Comparison of ENCODE assay signal across 14 cellular contexts in the genomic region with DNA sequence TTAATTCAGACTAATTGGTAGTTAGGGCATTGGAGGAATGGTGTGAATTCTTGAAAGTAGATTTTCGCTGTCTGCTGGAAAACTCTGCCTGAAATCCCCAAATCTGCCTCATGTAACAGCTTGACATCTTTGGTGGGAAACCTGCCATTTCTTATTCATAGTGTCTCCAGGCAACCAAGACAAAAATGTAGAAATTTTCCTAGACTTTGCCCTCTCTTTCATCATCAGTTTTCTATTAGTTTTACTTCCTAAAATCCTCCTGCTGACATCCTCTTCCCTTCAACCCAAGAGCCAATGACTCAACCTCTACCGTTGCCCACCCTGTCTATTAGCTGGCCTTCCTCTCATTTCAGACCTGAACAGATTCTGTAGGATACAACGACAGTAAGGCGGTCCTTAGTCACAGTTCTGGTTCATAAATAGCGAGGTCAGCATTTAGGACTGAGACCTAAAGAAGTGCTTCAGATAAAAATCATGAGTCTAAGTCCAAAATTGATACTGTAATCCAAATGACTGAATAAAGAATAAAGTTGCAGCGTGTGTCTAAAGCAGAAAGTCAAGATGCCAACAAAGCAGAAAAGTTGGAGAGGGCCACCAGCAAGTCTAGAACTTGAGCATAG.
DNase-seq lines count a peak whose midpoint lies in the region; ATAC-seq lines count a peak whose summit lies in the region.
"Had no signal": no experiment of that assay in that cellular context is flagged by ENCODE, and none has a peak within 500 bp of the region (broad histone marks: within the 10 kb centered on the region; RNA-seq: fewer than 3 reads in every experiment).

No MANE protein-coding gene starts in this region.

- H3K36me3 ChIP-seq in adipocyte (ENCODE audit: control insufficient read depth, insufficient read depth, low read length, severe bottlenecking) (no peaks in the 10 kb centered on the region), aorta (ENCODE audit: control insufficient read depth in 1 of 2, insufficient read depth in 2 of 2, low read length in 1 of 2) (no peaks in the 10 kb centered on the region)
- H3K36me3 ChIP-seq: spleen had no signal

- DNase-seq in Right ventricle myocardium inferior (ENCODE audit: missing footprints), result no peak
- DNase-seq in cardiac septum (ENCODE audit: low spot score), result no peak
- peak; percentile 88 for DNase-seq in adipocyte (ENCODE audit: low read depth)
- peak in 1 of 3 donors; percentile 10 for DNase-seq in right cardiac atrium
- DNase-seq in aorta, result no peak
- DNase-seq in NCI-H226, result no peak
- no peak for DNase-seq in effector CD4-positive, alpha-beta T cell
- no peak for DNase-seq in NCI-H2227 (lab: John Stamatoyannopoulos, UW; ENCODE audit: unreplicated experiment)
- DNase-seq: activated CD4-positive, alpha-beta T cell treated with anti-CD3 and anti-CD28 coated beads, Interleukin-2, amount 10 ng/mL, durations not matched to agents 24 days and 14 days; activated effector memory CD4-positive, alpha-beta T cell treated with anti-CD3 and anti-CD28 coated beads, Interleukin-2, amount 50 U/mL, for 16 hours; H9; NCI-H526; spleen had no signal

- no peak overlapping the region for H3K27ac ChIP-seq in right cardiac atrium (ENCODE audit: low read length)
- H3K27ac ChIP-seq in aorta (ENCODE audit: low read depth in 1 of 2, low read length in 2 of 2), result no peak overlapping the region
- H3K27ac ChIP-seq: coronary artery, spleen had no signal

- peak overlapping the region; percentile 62 for H3K9ac ChIP-seq in adipocyte (ENCODE audit: low read length)

- H3K27me3 ChIP-seq in adipocyte (replicated peaks; ENCODE audit: control insufficient read depth, insufficient read depth, low read length), result no peaks in the 10 kb centered on the region
- H3K27me3 ChIP-seq in right cardiac atrium (ENCODE audit: control insufficient read depth, insufficient read depth), result no peaks in the 10 kb centered on the region
- H3K27me3 ChIP-seq in aorta (ENCODE audit: control insufficient read depth in 1 of 2, insufficient read depth in 2 of 2, low read length in 1 of 2), result no peaks in the 10 kb centered on the region
- H3K27me3 ChIP-seq: spleen had no signal

- H3K9me3 ChIP-seq in adipocyte (ENCODE audit: control insufficient read depth, low read length), result no peaks in the 10 kb centered on the region
- H3K9me3 ChIP-seq in right cardiac atrium (ENCODE audit: control insufficient read depth, low read length), result no peaks in the 10 kb centered on the region
- H3K9me3 ChIP-seq in aorta (ENCODE audit: control insufficient read depth, low read length), result no peaks in the 10 kb centered on the region
- H3K9me3 ChIP-seq: spleen had no signal

- peak overlapping the region; percentile 20 for H3K4me3 ChIP-seq in adipocyte (ENCODE audit: low read length)
- no peak overlapping the region for H3K4me3 ChIP-seq in right cardiac atrium (ENCODE audit: low read length)
- no peak overlapping the region for H3K4me3 ChIP-seq in aorta (ENCODE audit: low read length in 2 of 2)
- H3K4me3 ChIP-seq: coronary artery, spleen had no signal

- WGBS in right cardiac atrium, result 49% methylated on average over 6 of the region's 6 CpGs
- 26 to 34% methylated on average over 6 of the region's 6 CpGs for WGBS in aorta, 2 donors

- ATAC-seq in Right ventricle myocardium inferior (peak; percentile 70), right cardiac atrium (peak; percentile 68 to 74), aorta (ENCODE audit: low FRiP score) (peak; percentile 36)

- intact Hi-C loops in Right ventricle myocardium inferior (cut with DNase I), result no loop called here
- intact Hi-C loops in cardiac septum (cut with DNase I), result no loop called here
- intact Hi-C loops in right cardiac atrium (cut with DNase I), result no loop called here
- intact Hi-C loops in aorta (cut with DNase I), result no loop called here

- peaks cover 13% of the 10 kb centered on the region for H3K4me1 ChIP-seq in adipocyte (ENCODE audit: control insufficient read depth, insufficient read depth, low read length)
- no peaks in the 10 kb centered on the region for H3K4me1 ChIP-seq in right cardiac atrium (ENCODE audit: control insufficient read depth, insufficient read depth, low read length)
- H3K4me1 ChIP-seq in aorta (ENCODE audit: control insufficient read depth in 1 of 2, insufficient read depth in 2 of 2, low read length in 2 of 2), result peaks cover 0 to 6% of the 10 kb centered on the region in 2 donors
